Comparison of ENCODE assay signal across 8 cellular contexts in genomic region chr6:31158863-31159855, GRCh38. TPM values are rescaled to one million over a fixed set of nuclear protein-coding genes. Genes with fewer than 3 reads are reported as not detected.
DNase-seq lines count a peak whose midpoint lies in the region; ATAC-seq, FAIRE-seq and TF ChIP-seq lines count a peak whose summit lies in the region.

No MANE protein-coding gene starts in this region.

- peak; percentile 72 for FAIRE-seq in K562 (lab: Jason Lieb, UNC)

- WGBS in K562 (ENCODE audit: insufficient coverage, low coverage, missing lambda C conversion rate): 22% methylated on average over 35 of the region's 35 CpGs

- no peak for TF ChIP-seq EP300 in K562 (IDR thresholded peaks at IDR 0.05; ENCODE audit: low read length)

- peak overlapping the region; percentile 91 to 99 (median 95) for H3K4me2 ChIP-seq in BLaER1 treated with 17β-estradiol and CSF1 and Interleukin-3, amounts not matched to agents 10 nM and 100 nM
- peak overlapping the region; percentile 98 for H3K4me2 ChIP-seq in OCI-LY3 (ENCODE audit: low read length)
- peak overlapping the region; percentile 92 for H3K4me2 ChIP-seq in K562 (ENCODE audit: insufficient read depth, low read length)

- no peaks in the 10 kb centered on the region for H3K27me3 ChIP-seq in BLaER1 treated with 17β-estradiol and CSF1 and Interleukin-3, amounts not matched to agents 10 nM and 100 nM
- H3K27me3 ChIP-seq in OCI-LY3 (ENCODE audit: low read depth, low read length) (no peaks in the 10 kb centered on the region), K562 (ENCODE audit: control insufficient read depth in 2 of 2, insufficient read depth in 2 of 2, low read length in 2 of 2) (no peaks in the 10 kb centered on the region), lower lobe of right lung (ENCODE audit: low read depth) (no peaks in the 10 kb centered on the region), upper lobe of right lung (no peaks in the 10 kb centered on the region)

- POLR2A ChIA-PET in K562 (lab: Yijun Ruan, JAX): interaction anchor here (0.6 to 1.9 kb wide), 10 partner anchors 8 to 1033 kb away, joined by 3 to 7 read pairs (median 4); no protein-coding TSS in a partner anchor

- peaks cover 23 to 46% (median 36%) of the 10 kb centered on the region in 10 experiments for H3K4me1 ChIP-seq in BLaER1 treated with 17β-estradiol and CSF1 and Interleukin-3, amounts not matched to agents 10 nM and 100 nM
- peaks cover 41% of the 10 kb centered on the region for H3K4me1 ChIP-seq in OCI-LY3 (ENCODE audit: low read length)
- H3K4me1 ChIP-seq in K562 (replicated peaks in 1 of 2; ENCODE audit: control insufficient read depth in 2 of 2, insufficient read depth in 2 of 2, low read length in 2 of 2): peaks cover 17 to 30% of the 10 kb centered on the region in 2 experiments; a peak in 4 of 5 replicates
- peaks cover 17% of the 10 kb centered on the region for H3K4me1 ChIP-seq in lower lobe of right lung
- peaks cover 11% of the 10 kb centered on the region for H3K4me1 ChIP-seq in upper lobe of right lung

- no peaks in the 10 kb centered on the region for H3K9me1 ChIP-seq in K562 (ENCODE audit: control insufficient read depth, insufficient read depth, low read length)

- peak overlapping the region in 9 of 11 experiments; percentile 49 to 78 (median 68); a peak in 17 of 22 replicates for H3K27ac ChIP-seq in BLaER1 treated with 17β-estradiol and CSF1 and Interleukin-3, amounts not matched to agents 10 nM and 100 nM
- H3K27ac ChIP-seq in OCI-LY3 (ENCODE audit: low read length) (peak overlapping the region; percentile 77), K562 (ENCODE audit: extremely low read depth, low read depth, low read length) (peak overlapping the region; percentile 53), lower lobe of right lung (no peak overlapping the region), upper lobe of right lung (no peak overlapping the region)

- TF ChIP-seq RAD21 in K562 (CRISPR knock-in tag; conservative IDR thresholded peaks at IDR 0.05 in 1 of 2, IDR thresholded peaks at IDR 0.05 in 1 of 2): no peak

- in situ Hi-C loops in K562 (cut with MboI): no loop called here

- intact Hi-C loops in K562 (cut with micrococcal nuclease): loop anchor here (2.0 kb wide), 1 partner anchor 22 kb away; no protein-coding TSS in a partner anchor
- intact Hi-C loops in lower lobe of right lung (cut with DNase I): no loop called here
- intact Hi-C loops in upper lobe of right lung (cut with DNase I): no loop called here

- CTCF ChIA-PET in K562 (lab: Yijun Ruan, JAX; ENCODE audit: low intra/inter-chr PET ratio): interaction anchor here (0.6 kb wide), 1 partner anchor 148 kb away, joined by 3 read pairs; no protein-coding TSS in a partner anchor

- no peak for TF ChIP-seq POLR2A in K562 (conservative IDR thresholded peaks at IDR 0.05)

- DNase-seq in K562 (ENCODE audit: extremely low read depth in 1 of 4, low spot score in 3 of 4) (peak; percentile 52 to 75 (median 64)), lower lobe of right lung (no peak), upper lobe of right lung (no peak)

- H2AFZ ChIP-seq in OCI-LY3 (ENCODE audit: low read depth, low read length) (peak overlapping the region; percentile 20; the same call in 1 of the 2 replicates), K562 (ENCODE audit: low read depth, low read length) (peak overlapping the region; percentile 96)

- peak overlapping the region; percentile 58 to 87 (median 81) for H3K9ac ChIP-seq in BLaER1 treated with 17β-estradiol and CSF1 and Interleukin-3, amounts not matched to agents 10 nM and 100 nM
- H3K9ac ChIP-seq in OCI-LY3 (ENCODE audit: low read length) (peak overlapping the region; percentile 84), K562 (ENCODE audit: insufficient read depth in 1 of 2, low read depth in 2 of 2, low read length in 2 of 2) (peak overlapping the region; percentile 81 to 96)

- TF ChIP-seq CTCF in OCI-LY3 (IDR thresholded peaks at IDR 0.05; ENCODE audit: low read depth, low read length) (peak; percentile 19; the same call in 1 of the 2 replicates), K562 (IDR thresholded peaks at IDR 0.05 in 2 of 3, conservative IDR thresholded peaks at IDR 0.05 in 1 of 3; ENCODE audit: insufficient read depth in 2 of 3, low read depth in 1 of 3, low read length in 3 of 3) (peak in 2 of 3 experiments; percentile 16 to 22; a peak in 2 of 6 replicates), lower lobe of right lung (IDR thresholded peaks at IDR 0.05) (no peak), upper lobe of right lung (IDR thresholded peaks at IDR 0.05) (no peak)

- no peaks in the 10 kb centered on the region for H3K9me3 ChIP-seq in BLaER1 treated with 17β-estradiol and CSF1 and Interleukin-3, amounts not matched to agents 10 nM and 100 nM (replicated peaks in 1 of 11)
- H3K9me3 ChIP-seq in OCI-LY3 (ENCODE audit: insufficient read depth, low read length) (no peaks in the 10 kb centered on the region), K562 (replicated peaks; ENCODE audit: control insufficient read depth, insufficient read depth, low read depth, low read length) (no peaks in the 10 kb centered on the region), lower lobe of right lung (no peaks in the 10 kb centered on the region), upper lobe of right lung (no peaks in the 10 kb centered on the region)

- BruUV-seq in K562 (replicated peaks; lab: Mats Ljungman, UMichigan): TSS peak; percentile 59

- ATAC-seq in GM18909 (IDR thresholded peaks at IDR 0.05; ENCODE audit: poor library complexity, unreplicated experiment): peak; percentile 14
- peak; percentile 14 for ATAC-seq in K562
- ATAC-seq in lower lobe of right lung: peak in 1 of 2 donors; percentile 1
- no peak for ATAC-seq in upper lobe of right lung
- ATAC-seq in HG03280 (IDR thresholded peaks at IDR 0.05; ENCODE audit: unreplicated experiment): no peak
- ATAC-seq in GM21360 (IDR thresholded peaks at IDR 0.05; ENCODE audit: unreplicated experiment): no peak

- H3K79me2 ChIP-seq in OCI-LY3 (ENCODE audit: low read length): peaks cover 69% of the 10 kb centered on the region
- H3K79me2 ChIP-seq in K562 (ENCODE audit: control insufficient read depth, insufficient read depth, low read length): peaks cover 24% of the 10 kb centered on the region; the same call in 2 of the 3 replicates

- H3K4me3 ChIP-seq in BLaER1 treated with 17β-estradiol and CSF1 and Interleukin-3, amounts not matched to agents 10 nM and 100 nM: peak overlapping the region; percentile 70 to 92 (median 86)
- peak overlapping the region; percentile 94 for H3K4me3 ChIP-seq in OCI-LY3 (ENCODE audit: low read length)
- peak overlapping the region; percentile 75 for H3K4me3 ChIP-seq in K562
- H3K4me3 ChIP-seq in lower lobe of right lung: peak overlapping the region; percentile 80
- H3K4me3 ChIP-seq in upper lobe of right lung: peak overlapping the region; percentile 70

- H4K20me1 ChIP-seq in BLaER1 treated with 17β-estradiol and CSF1 and Interleukin-3, amounts not matched to agents 10 nM and 100 nM: peaks cover 0 to 14% (median 0%) of the 10 kb centered on the region in 11 experiments; a peak in 3 of 22 replicates
- H4K20me1 ChIP-seq in OCI-LY3 (ENCODE audit: insufficient read depth, low read length) (no peaks in the 10 kb centered on the region), K562 (replicated peaks; ENCODE audit: control insufficient read depth, insufficient read depth, low read length) (no peaks in the 10 kb centered on the region; the same call in 1 of the 2 replicates)

- peaks cover 16 to 65% (median 45%) of the 10 kb centered on the region in 11 experiments; a peak in 21 of 22 replicates for H3K36me3 ChIP-seq in BLaER1 treated with 17β-estradiol and CSF1 and Interleukin-3, amounts not matched to agents 10 nM and 100 nM
- H3K36me3 ChIP-seq in OCI-LY3 (replicated peaks; ENCODE audit: low read depth, low read length) (peaks cover 34% of the 10 kb centered on the region), K562 (ENCODE audit: control insufficient read depth, insufficient read depth, low read length) (peaks cover 44% of the 10 kb centered on the region; the same call in 2 of the 3 replicates), lower lobe of right lung (peaks cover 6% of the 10 kb centered on the region), upper lobe of right lung (no peaks in the 10 kb centered on the region)

RNA-seq across cellular contexts. Expression of gene TCF19, which starts 0.8 kb away (rescaled TPM):
- total RNA-seq in K562 (2011; cell fraction: chromatin; rRNA removed; ENCODE audit: low replicate concordance): 13.4 and 20.5 TPM in 2 replicates
- 14.2 and 21.0 TPM in 2 replicates for total RNA-seq in K562 (2011; cell fraction: nucleolus; rRNA removed)
- 11.6 and 14.0 TPM in 2 replicates for total RNA-seq in K562 (2011; cell fraction: nucleoplasm; rRNA removed)
- total RNA-seq in K562 (2014; rRNA removed) (42.5 and 68.9 TPM in 2 replicates), K562 (2014; rRNA removed; fragmentation: Illumina TruSeq; extraction: Trizol) (19.3 and 19.4 TPM in 2 replicates), K562 (2015; rRNA removed; fragmentation: Illumina TruSeq; extraction: Trizol) (29.6 and 33.1 TPM in 2 replicates), K562 (2021) (30.2 and 31.1 TPM in 2 replicates), lower lobe of right lung (6.2 TPM), upper lobe of right lung (4.5 TPM)
- polyA plus RNA-seq in K562 (2011; rRNA removed) (18.2 and 23.0 TPM in 2 replicates), K562 (2014; fragmentation: Illumina TruSeq; extraction: Trizol) (25.7 and 29.2 TPM in 2 replicates), K562 (2014; fragmentation: Nextera tagmentation; extraction: Ambion mirVana) (1 to 10 TPM; 4.2 to 4.6 TPM), K562 (2014; rRNA removed) (30.0 and 33.6 TPM in 2 replicates)
- 18.2 and 36.2 TPM in 2 replicates for polyA plus RNA-seq in K562 (2011; cell fraction: cytosol; rRNA removed)
- polyA plus RNA-seq in K562 (2011; cell fraction: nucleus; rRNA removed): 27.6 and 49.1 TPM in 2 replicates
- 25.4 and 39.5 TPM in 2 replicates for polyA plus RNA-seq in K562 (2012)
- polyA minus RNA-seq in K562 (2011; rRNA and poly(A)+ RNA removed): 10.6 and 12.5 TPM in 2 replicates
- 10.9 TPM in 2 replicates for polyA minus RNA-seq in K562 (2011; cell fraction: cytosol; rRNA and poly(A)+ RNA removed)
- polyA minus RNA-seq in K562 (2011; cell fraction: nucleus; rRNA and poly(A)+ RNA removed): 6.3 and 8.2 TPM in 2 replicates

RNA-seq across cellular contexts. Expression of gene CCHCR1, which starts 1.6 kb away (rescaled TPM):
- total RNA-seq in K562 (2011; cell fraction: chromatin; rRNA removed; ENCODE audit: low replicate concordance): 107 and 201 TPM in 2 replicates
- 93.2 and 100 TPM in 2 replicates for total RNA-seq in K562 (2011; cell fraction: nucleolus; rRNA removed)
- total RNA-seq in K562 (2011; cell fraction: nucleoplasm; rRNA removed): 98.8 and 128 TPM in 2 replicates
- total RNA-seq in K562 (2014; rRNA removed): 37.6 and 40.3 TPM in 2 replicates
- total RNA-seq in K562 (2014; rRNA removed; fragmentation: Illumina TruSeq; extraction: Trizol): 26.2 and 29.8 TPM in 2 replicates
- 32.2 and 34.8 TPM in 2 replicates for total RNA-seq in K562 (2015; rRNA removed; fragmentation: Illumina TruSeq; extraction: Trizol)
- total RNA-seq in K562 (2021): 35.0 and 45.8 TPM in 2 replicates
- polyA plus RNA-seq in K562 (2011; rRNA removed): 31.2 and 32.0 TPM in 2 replicates
- 22.6 and 37.5 TPM in 2 replicates for polyA plus RNA-seq in K562 (2011; cell fraction: cytosol; rRNA removed)
- 98.6 and 137 TPM in 2 replicates for polyA plus RNA-seq in K562 (2011; cell fraction: nucleus; rRNA removed)
- 35.4 and 47.1 TPM in 2 replicates for polyA plus RNA-seq in K562 (2012)
- 29.3 and 36.1 TPM in 2 replicates for polyA plus RNA-seq in K562 (2014; fragmentation: Illumina TruSeq; extraction: Trizol)
- polyA plus RNA-seq in K562 (2014; fragmentation: Nextera tagmentation; extraction: Ambion mirVana): 1 to 10 TPM; 1.2 to 1.8 TPM
- polyA plus RNA-seq in K562 (2014; rRNA removed): 45.9 and 47.3 TPM in 2 replicates
- 22.0 and 24.5 TPM in 2 replicates for polyA minus RNA-seq in K562 (2011; rRNA and poly(A)+ RNA removed)
- polyA minus RNA-seq in K562 (2011; cell fraction: cytosol; rRNA and poly(A)+ RNA removed): 16.9 and 22.0 TPM in 2 replicates
- polyA minus RNA-seq in K562 (2011; cell fraction: nucleus; rRNA and poly(A)+ RNA removed): 41.9 and 47.2 TPM in 2 replicates
- total RNA-seq in lower lobe of right lung: 16.5 TPM
- 12.5 TPM for total RNA-seq in upper lobe of right lung

RNA-seq across cellular contexts. Expression of gene POU5F1, which starts 11.3 kb away (rescaled TPM):
- not detected in 2 replicates for total RNA-seq in K562 (2011; cell fraction: chromatin; rRNA removed; ENCODE audit: low replicate concordance)
- not detected in 2 replicates for total RNA-seq in K562 (2011; cell fraction: nucleolus; rRNA removed)
- total RNA-seq in K562 (2011; cell fraction: nucleoplasm; rRNA removed): not detected in 2 replicates
- total RNA-seq in K562 (2014; rRNA removed): not detected in 2 replicates
- not detected in 2 replicates for total RNA-seq in K562 (2014; rRNA removed; fragmentation: Illumina TruSeq; extraction: Trizol)
- not detected in 2 replicates for total RNA-seq in K562 (2015; rRNA removed; fragmentation: Illumina TruSeq; extraction: Trizol)
- total RNA-seq in K562 (2021): 2.0 and 2.3 TPM in 2 replicates
- polyA plus RNA-seq in K562 (2011; rRNA removed): not detected in 2 replicates
- 0.31 TPM in 1 of 2 replicates, not detected in the other for polyA plus RNA-seq in K562 (2011; cell fraction: cytosol; rRNA removed)
- not detected in 2 replicates for polyA plus RNA-seq in K562 (2011; cell fraction: nucleus; rRNA removed)
- 0.13 and 0.58 TPM in 2 replicates for polyA plus RNA-seq in K562 (2012)
- polyA plus RNA-seq in K562 (2014; fragmentation: Illumina TruSeq; extraction: Trizol): not detected in 2 replicates
- polyA plus RNA-seq in K562 (2014; fragmentation: Nextera tagmentation; extraction: Ambion mirVana): under 1 TPM; 0.06 to 0.10 TPM
- polyA plus RNA-seq in K562 (2014; rRNA removed): not detected in 2 replicates
- polyA minus RNA-seq in K562 (2011; rRNA and poly(A)+ RNA removed): not detected in 2 replicates
- not detected in 2 replicates for polyA minus RNA-seq in K562 (2011; cell fraction: cytosol; rRNA and poly(A)+ RNA removed)
- polyA minus RNA-seq in K562 (2011; cell fraction: nucleus; rRNA and poly(A)+ RNA removed): not detected in 2 replicates
- total RNA-seq in lower lobe of right lung: 5.0 TPM
- total RNA-seq in upper lobe of right lung: 2.8 TPM

RNA-seq across cellular contexts. Expression of gene PSORS1C2, which starts 20.3 kb away (rescaled TPM):
- total RNA-seq in K562 (2011; cell fraction: chromatin; rRNA removed; ENCODE audit: low replicate concordance): not detected in 2 replicates
- not detected in 2 replicates for total RNA-seq in K562 (2011; cell fraction: nucleolus; rRNA removed)
- total RNA-seq in K562 (2011; cell fraction: nucleoplasm; rRNA removed): not detected in 2 replicates
- total RNA-seq in K562 (2014; rRNA removed) (not detected in 2 replicates), K562 (2014; rRNA removed; fragmentation: Illumina TruSeq; extraction: Trizol) (not detected in 2 replicates), K562 (2015; rRNA removed; fragmentation: Illumina TruSeq; extraction: Trizol) (not detected in 2 replicates), K562 (2021) (not detected in 2 replicates), lower lobe of right lung (not detected), upper lobe of right lung (not detected)
- polyA plus RNA-seq in K562 (2011; rRNA removed) (not detected in 2 replicates), K562 (2014; fragmentation: Illumina TruSeq; extraction: Trizol) (not detected in 2 replicates), K562 (2014; fragmentation: Nextera tagmentation; extraction: Ambion mirVana) (not detected), K562 (2014; rRNA removed) (not detected in 2 replicates)
- polyA plus RNA-seq in K562 (2011; cell fraction: cytosol; rRNA removed): not detected in 2 replicates
- polyA plus RNA-seq in K562 (2011; cell fraction: nucleus; rRNA removed): not detected in 2 replicates
- 0.07 TPM in 1 of 2 replicates, not detected in the other for polyA plus RNA-seq in K562 (2012)
- not detected in 2 replicates for polyA minus RNA-seq in K562 (2011; rRNA and poly(A)+ RNA removed)
- not detected in 2 replicates for polyA minus RNA-seq in K562 (2011; cell fraction: cytosol; rRNA and poly(A)+ RNA removed)
- polyA minus RNA-seq in K562 (2011; cell fraction: nucleus; rRNA and poly(A)+ RNA removed): not detected in 2 replicates

RNA-seq across cellular contexts. Expression of gene CDSN, which starts 38.9 kb away (rescaled TPM):
- total RNA-seq in K562 (2011; cell fraction: chromatin; rRNA removed; ENCODE audit: low replicate concordance): not detected in 2 replicates
- not detected in 2 replicates for total RNA-seq in K562 (2011; cell fraction: nucleolus; rRNA removed)
- total RNA-seq in K562 (2011; cell fraction: nucleoplasm; rRNA removed): not detected in 2 replicates
- total RNA-seq in K562 (2014; rRNA removed): not detected in 2 replicates
- not detected in 2 replicates for total RNA-seq in K562 (2014; rRNA removed; fragmentation: Illumina TruSeq; extraction: Trizol)
- not detected in 2 replicates for total RNA-seq in K562 (2015; rRNA removed; fragmentation: Illumina TruSeq; extraction: Trizol)
- not detected in 2 replicates for total RNA-seq in K562 (2021)
- polyA plus RNA-seq in K562 (2011; rRNA removed): not detected in 2 replicates
- polyA plus RNA-seq in K562 (2011; cell fraction: cytosol; rRNA removed): not detected in 2 replicates
- polyA plus RNA-seq in K562 (2011; cell fraction: nucleus; rRNA removed): not detected in 2 replicates
- polyA plus RNA-seq in K562 (2012): not detected in 2 replicates
- not detected in 2 replicates for polyA plus RNA-seq in K562 (2014; fragmentation: Illumina TruSeq; extraction: Trizol)
- not detected for polyA plus RNA-seq in K562 (2014; fragmentation: Nextera tagmentation; extraction: Ambion mirVana)
- not detected in 2 replicates for polyA plus RNA-seq in K562 (2014; rRNA removed)
- polyA minus RNA-seq in K562 (2011; rRNA and poly(A)+ RNA removed): not detected in 2 replicates
- not detected in 2 replicates for polyA minus RNA-seq in K562 (2011; cell fraction: cytosol; rRNA and poly(A)+ RNA removed)
- not detected in 2 replicates for polyA minus RNA-seq in K562 (2011; cell fraction: nucleus; rRNA and poly(A)+ RNA removed)
- not detected for total RNA-seq in lower lobe of right lung
- not detected for total RNA-seq in upper lobe of right lung

Comparison
In these comparisons a context has a peak if more than half of its experiments do, and no peak if none do; other contexts are left out.
1. H3K27ac ChIP-seq: peak in BLaER1 treated with 17β-estradiol and CSF1 and Interleukin-3, amounts not matched to agents 10 nM and 100 nM (9 of 11), OCI-LY3 (single experiment) and K562 (single experiment); none in lower lobe of right lung (single experiment) and upper lobe of right lung (single experiment).
2. ATAC-seq: peak in GM18909 (single experiment) and K562 (single experiment); none in upper lobe of right lung (single experiment), HG03280 (single experiment) and GM21360 (single experiment).
3. CTCF ChIP-seq: peak in OCI-LY3 (single experiment) and K562 (2 of 3); none in lower lobe of right lung (single experiment) and upper lobe of right lung (single experiment).
4. DNase-seq: peak in K562 (4 of 4); none in lower lobe of right lung (single experiment) and upper lobe of right lung (single experiment).
5. Peak in every context shown above with its lines, with median percentiles within 50 percentile points of each other: H3K4me2 ChIP-seq, H3K4me3 ChIP-seq and H3K9ac ChIP-seq.